11 cellular contexts compared by ENCODE assay signal in genomic region chr6:38131527-38131965, GRCh38.
A peak's percentile ranks its signal among the peaks of the same experiment; 100 is the strongest.
DNase-seq lines count a peak whose midpoint lies in the region; ATAC-seq, FAIRE-seq and TF ChIP-seq lines count a peak whose summit lies in the region.
"Had no signal": no experiment of that assay in that cellular context is flagged by ENCODE, and none has a peak within 500 bp of the region (broad histone marks: within the 10 kb centered on the region; RNA-seq: fewer than 3 reads in every experiment).

No MANE protein-coding gene starts in this region.

- peak overlapping the region; percentile 36 to 88 for H3K4me3 Mint-ChIP-seq in activated T-cell treated with anti-CD3 and anti-CD28 coated beads, Interleukin-2, amount 50 U/mL, for 72 hours
- peak overlapping the region; percentile 67 to 75 for H3K4me3 Mint-ChIP-seq in stimulated activated naive CD8-positive, alpha-beta T cell treated with anti-CD3 and anti-CD28 coated beads, Interleukin-15, amount 100 ng/mL, for 72 hours
- no peak overlapping the region for H3K4me3 Mint-ChIP-seq in T-cell

- peaks cover 0 to 2% of the 10 kb centered on the region in 2 donors for H3K9me3 Mint-ChIP-seq in activated T-cell treated with anti-CD3 and anti-CD28 coated beads, Interleukin-2, amount 50 U/mL, for 72 hours
- peaks cover 0 to 9% of the 10 kb centered on the region in 2 donors for H3K9me3 Mint-ChIP-seq in stimulated activated naive CD8-positive, alpha-beta T cell treated with anti-CD3 and anti-CD28 coated beads, Interleukin-15, amount 100 ng/mL, for 72 hours
- H3K9me3 Mint-ChIP-seq in T-cell = peaks cover 0 to 4% (median 0%) of the 10 kb centered on the region in 3 donors

- H3K4me3 ChIP-seq in right atrium auricular region (no peak overlapping the region), heart right ventricle (no peak overlapping the region)

- H3K27me3 ChIP-seq in right atrium auricular region (no peaks in the 10 kb centered on the region), heart right ventricle (no peaks in the 10 kb centered on the region)

- peaks cover 49% of the 10 kb centered on the region for H3K4me1 Mint-ChIP-seq in activated T-cell treated with anti-CD3 and anti-CD28 coated beads, Interleukin-2, amount 50 U/mL, for 72 hours (ENCODE audit: low read depth)
- peaks cover 45% of the 10 kb centered on the region for H3K4me1 Mint-ChIP-seq in stimulated activated naive CD8-positive, alpha-beta T cell treated with anti-CD3 and anti-CD28 coated beads, Interleukin-15, amount 100 ng/mL, for 72 hours
- H3K4me1 Mint-ChIP-seq in T-cell = peaks cover 45 to 53% (median 48%) of the 10 kb centered on the region in 3 donors

- ATAC-seq in Right ventricle myocardium superior (ENCODE audit: poor library complexity) (peak; percentile 72), heart right ventricle (peak; percentile 49 to 87 (median 76)), T-cell (replicated peaks in 1 of 4) (no peak), GM18861 (IDR thresholded peaks at IDR 0.05; ENCODE audit: unreplicated experiment) (no peak)
- peak; percentile 92 to 95 for ATAC-seq in activated T-cell treated with anti-CD3 and anti-CD28 coated beads, Interleukin-2, amount 50 U/mL, for 72 hours (replicated peaks in 1 of 2)
- peak; percentile 95 for ATAC-seq in stimulated activated naive CD8-positive, alpha-beta T cell treated with anti-CD3 and anti-CD28 coated beads, Interleukin-15, amount 100 ng/mL, for 72 hours

- DNase-seq in Right ventricle myocardium superior = no peak
- DNase-seq in right atrium auricular region (ENCODE audit: low spot score) = no peak
- DNase-seq in activated T-cell treated with anti-CD3 and anti-CD28 coated beads, Interleukin-2, amount 50 U/mL, for 72 hours = peak; percentile 6 to 12
- peak in 1 of 2 donors; percentile 30 for DNase-seq in heart right ventricle
- DNase-seq in stimulated activated naive CD8-positive, alpha-beta T cell treated with anti-CD3 and anti-CD28 coated beads, Interleukin-15, amount 100 ng/mL, for 72 hours = peak in 1 of 2 donors; percentile 32
- no peak for DNase-seq in T-cell
- no peak for DNase-seq in GM12892 (ENCODE audit: insufficient read length)
- DNase-seq: Caco-2, cortex of kidney, T1000 had no signal

- H3K4me1 ChIP-seq in right atrium auricular region (peaks cover 0 to 25% of the 10 kb centered on the region in 2 donors), heart right ventricle (peaks cover 0 to 33% (median 19%) of the 10 kb centered on the region in 9 donors)

- TF ChIP-seq CTCF in right atrium auricular region (IDR thresholded peaks at IDR 0.05) = no peak
- TF ChIP-seq CTCF in heart right ventricle (IDR thresholded peaks at IDR 0.05) = no peak

- no peak for FAIRE-seq in GM12892 (lab: Jason Lieb, UNC)

- peak overlapping the region; percentile 98 for H3K27ac Mint-ChIP-seq in activated T-cell treated with anti-CD3 and anti-CD28 coated beads, Interleukin-2, amount 50 U/mL, for 72 hours
- no peak overlapping the region for H3K27ac Mint-ChIP-seq in stimulated activated naive CD8-positive, alpha-beta T cell treated with anti-CD3 and anti-CD28 coated beads, Interleukin-15, amount 100 ng/mL, for 72 hours
- no peak overlapping the region for H3K27ac Mint-ChIP-seq in T-cell

- POLR2A ChIA-PET in T-cell (lab: Charles Lee) = interaction anchor here in 1 of 2 donors (0.9 kb wide), 1 partner anchor 142 kb away, joined by 3 read pairs; no protein-coding TSS in a partner anchor

- no peak for TF ChIP-seq POLR2A in GM12892 (IDR thresholded peaks at IDR 0.05; ENCODE audit: low read depth, low read length)

- CTCF ChIA-PET in T-cell (lab: Charles Lee) = no interaction called here

- H3K27me3 Mint-ChIP-seq in activated T-cell treated with anti-CD3 and anti-CD28 coated beads, Interleukin-2, amount 50 U/mL, for 72 hours (ENCODE audit: low read depth) = no peaks in the 10 kb centered on the region
- H3K27me3 Mint-ChIP-seq in stimulated activated naive CD8-positive, alpha-beta T cell treated with anti-CD3 and anti-CD28 coated beads, Interleukin-15, amount 100 ng/mL, for 72 hours = no peaks in the 10 kb centered on the region
- no peaks in the 10 kb centered on the region for H3K27me3 Mint-ChIP-seq in T-cell

- intact Hi-C loops in Right ventricle myocardium superior (cut with DNase I) = no loop called here
- intact Hi-C loops in heart right ventricle (cut with DNase I) = no loop called here

- H3K27ac ChIP-seq in right atrium auricular region (no peak overlapping the region), heart right ventricle (peak overlapping the region in 1 of 10 donors; percentile 0)

- peaks cover 4 to 16% of the 10 kb centered on the region in 2 donors for H3K36me3 Mint-ChIP-seq in activated T-cell treated with anti-CD3 and anti-CD28 coated beads, Interleukin-2, amount 50 U/mL, for 72 hours (ENCODE audit: insufficient read depth in 2 of 2)
- peaks cover 48% of the 10 kb centered on the region for H3K36me3 Mint-ChIP-seq in T-cell

- no peaks in the 10 kb centered on the region for H3K36me3 ChIP-seq in right atrium auricular region
- peaks cover 0 to 13% (median 0%) of the 10 kb centered on the region in 9 donors for H3K36me3 ChIP-seq in heart right ventricle

- H3K9me3 ChIP-seq in right atrium auricular region (peaks cover 0 to 4% of the 10 kb centered on the region in 2 donors), heart right ventricle (peaks cover 0 to 7% (median 0%) of the 10 kb centered on the region in 11 donors)
- H3K9me3 ChIP-seq: Caco-2 had no signal

Comparison
In these comparisons a context has a peak if more than half of its experiments do, and no peak if none do; other contexts are left out.
1. ATAC-seq: peak in Right ventricle myocardium superior (single experiment), activated T-cell treated with anti-CD3 and anti-CD28 coated beads, Interleukin-2, amount 50 U/mL, for 72 hours (2 of 2), heart right ventricle (8 of 8) and stimulated activated naive CD8-positive, alpha-beta T cell treated with anti-CD3 and anti-CD28 coated beads, Interleukin-15, amount 100 ng/mL, for 72 hours (single experiment); none in T-cell (0 of 4) and GM18861 (single experiment).
2. DNase-seq: peak in activated T-cell treated with anti-CD3 and anti-CD28 coated beads, Interleukin-2, amount 50 U/mL, for 72 hours (2 of 2); none in Right ventricle myocardium superior (single experiment), right atrium auricular region (single experiment), T-cell (0 of 34) and GM12892 (single experiment).
3. H3K4me3 Mint-ChIP-seq: peak in activated T-cell treated with anti-CD3 and anti-CD28 coated beads, Interleukin-2, amount 50 U/mL, for 72 hours (2 of 2) and stimulated activated naive CD8-positive, alpha-beta T cell treated with anti-CD3 and anti-CD28 coated beads, Interleukin-15, amount 100 ng/mL, for 72 hours (2 of 2); none in T-cell (0 of 3).